ENCODE assay signal across 17 cellular contexts in the genomic region with DNA sequence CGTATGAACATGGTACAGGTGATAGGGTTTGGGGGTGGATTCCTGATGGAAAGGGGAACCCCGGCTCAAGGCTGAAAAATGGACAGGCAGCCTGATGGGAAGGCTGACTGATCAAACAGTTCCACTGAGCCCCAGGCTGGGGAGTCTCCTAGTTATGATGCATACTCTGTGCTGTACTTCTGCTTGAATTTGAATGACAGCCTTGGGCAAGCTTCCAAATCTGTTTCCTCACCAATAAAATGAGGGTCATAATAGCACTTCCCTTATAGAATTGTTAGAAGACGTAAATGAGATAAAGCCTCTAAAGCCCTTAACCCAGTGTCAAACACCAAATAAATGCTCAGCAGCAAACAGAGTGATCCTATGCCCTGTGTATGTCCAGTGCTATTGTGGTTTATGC.
DNase-seq lines count a peak whose midpoint lies in the region; ATAC-seq and TF ChIP-seq lines count a peak whose summit lies in the region.
"Had no signal": no experiment of that assay in that cellular context is flagged by ENCODE, and none has a peak within 500 bp of the region (broad histone marks: within the 10 kb centered on the region; RNA-seq: fewer than 3 reads in every experiment).

No MANE protein-coding gene starts in this region.

- no peak overlapping the region for H3K4me3 Mint-ChIP-seq in activated CD4-positive, alpha-beta memory T cell treated with anti-CD3 and anti-CD28 coated beads, Interleukin-2, amount 10 ng/mL, durations not matched to agents 7 days and 5 days
- H3K4me3 Mint-ChIP-seq: CD4-positive, alpha-beta memory T cell; HFFc6 had no signal

- H3K36me3 Mint-ChIP-seq in activated CD4-positive, alpha-beta memory T cell treated with anti-CD3 and anti-CD28 coated beads, Interleukin-2, amount 10 ng/mL, durations not matched to agents 7 days and 5 days (ENCODE audit: low read depth): no peaks in the 10 kb centered on the region

- no peak for TF ChIP-seq CTCF in epithelial cell of esophagus (IDR thresholded peaks at IDR 0.05; ENCODE audit: insufficient read depth, low read depth, low read length, missing control alignments)
- no peak for TF ChIP-seq CTCF in mammary epithelial cell (conservative IDR thresholded peaks at IDR 0.05 in 1 of 2, IDR thresholded peaks at IDR 0.05 in 1 of 2; ENCODE audit: extremely low read depth in 1 of 2, insufficient read depth in 1 of 2, low read depth in 1 of 2, low read length in 2 of 2)

- no peak overlapping the region for H2BK15ac ChIP-seq in mesenchymal stem cell (ENCODE audit: low read depth, poor library complexity, severe bottlenecking)

- H3K27me3 Mint-ChIP-seq in activated CD4-positive, alpha-beta memory T cell treated with anti-CD3 and anti-CD28 coated beads, Interleukin-2, amount 10 ng/mL, durations not matched to agents 7 days and 5 days: no peaks in the 10 kb centered on the region

- no peak overlapping the region for H3K14ac ChIP-seq in mesenchymal stem cell (ENCODE audit: low read length in 2 of 2)

- no peak overlapping the region for H2AFZ ChIP-seq in mesenchymal stem cell (ENCODE audit: low read depth, low read length)
- no peak overlapping the region for H2AFZ ChIP-seq in mammary epithelial cell (ENCODE audit: low read depth, low read length)

- no peak overlapping the region for H2AK5ac ChIP-seq in mesenchymal stem cell (ENCODE audit: low read length, severe bottlenecking)

- H3K4me3 ChIP-seq in epithelial cell of esophagus (ENCODE audit: low read length) (no peak overlapping the region), mesenchymal stem cell (ENCODE audit: insufficient read depth in 1 of 2, low read depth in 1 of 2, low read length in 2 of 2) (no peak overlapping the region), mammary epithelial cell (replicated peaks in 1 of 3; ENCODE audit: insufficient read depth in 1 of 3, low read depth in 2 of 3, low read length in 3 of 3) (no peak overlapping the region)
- H3K4me3 ChIP-seq: HAP-1 had no signal

- H3K27ac Mint-ChIP-seq in activated CD4-positive, alpha-beta memory T cell treated with anti-CD3 and anti-CD28 coated beads, Interleukin-2, amount 10 ng/mL, durations not matched to agents 7 days and 5 days: no peak overlapping the region
- H3K27ac Mint-ChIP-seq: CD4-positive, alpha-beta memory T cell; HFFc6 had no signal

- H3K27me3 ChIP-seq in mesenchymal stem cell (ENCODE audit: control insufficient read depth in 1 of 2, insufficient read depth in 1 of 2, low read length in 2 of 2) (no peaks in the 10 kb centered on the region), mammary epithelial cell (ENCODE audit: insufficient read depth, low read length) (no peaks in the 10 kb centered on the region)

- DNase-seq in DMS153 (lab: John Stamatoyannopoulos, UW) (peak; percentile 19), DMS153 treated with DMSO at 0.1 percent for 48 hours (lab: John Stamatoyannopoulos, UW; ENCODE audit: unreplicated experiment) (peak; percentile 15), OCI-M1 (lab: John Stamatoyannopoulos, UW) (peak; percentile 79), epithelial cell of esophagus (ENCODE audit: low read depth) (peak; percentile 4), mesenchymal stem cell (no peak), mammary epithelial cell (no peak)
- DNase-seq in activated CD4-positive, alpha-beta memory T cell treated with anti-CD3 and anti-CD28 coated beads, Interleukin-2, amount 10 ng/mL, durations not matched to agents 7 days and 5 days: no peak
- DNase-seq: C1 segment of cervical spinal cord; Calu3; CD4-positive, alpha-beta memory T cell; COR-L47; DMS79 treated with DMSO at 0.1 percent for 48 hours; GF-D8; GOT3; HFFc6 had no signal

- peaks cover 15% of the 10 kb centered on the region for H3K9me3 Mint-ChIP-seq in activated CD4-positive, alpha-beta memory T cell treated with anti-CD3 and anti-CD28 coated beads, Interleukin-2, amount 10 ng/mL, durations not matched to agents 7 days and 5 days

- no peak overlapping the region for H4K8ac ChIP-seq in mesenchymal stem cell (ENCODE audit: low read length)

- H3K36me3 ChIP-seq in mesenchymal stem cell (ENCODE audit: control insufficient read depth in 1 of 2, insufficient read depth in 2 of 2, low read depth in 1 of 2, low read length in 2 of 2) (no peaks in the 10 kb centered on the region), mammary epithelial cell (ENCODE audit: insufficient read depth, low read length) (no peaks in the 10 kb centered on the region)
- H3K36me3 ChIP-seq: HAP-1 had no signal

- H3K4me2 ChIP-seq in mesenchymal stem cell (ENCODE audit: low read length, poor library complexity, severe bottlenecking) (no peak overlapping the region), mammary epithelial cell (ENCODE audit: insufficient read depth, low read depth, low read length) (no peak overlapping the region)

- H3K9ac ChIP-seq in mesenchymal stem cell (ENCODE audit: low read length): no peak overlapping the region
- no peak overlapping the region for H3K9ac ChIP-seq in mammary epithelial cell (ENCODE audit: insufficient read depth, low read length)

- dilution Hi-C loops in mammary epithelial cell (cut with HindIII; ENCODE audit: low sequenced_read_pairs): no loop called here

- no peak overlapping the region for H3K27ac ChIP-seq in mesenchymal stem cell (ENCODE audit: low read length, poor library complexity, severe bottlenecking)
- no peak overlapping the region for H3K27ac ChIP-seq in mammary epithelial cell (ENCODE audit: insufficient read depth, low read depth, low read length)

- H3K4ac ChIP-seq in mesenchymal stem cell (ENCODE audit: low read depth in 1 of 2, low read length in 2 of 2): no peak overlapping the region

- H3K79me1 ChIP-seq in mesenchymal stem cell (replicated peaks; ENCODE audit: low read length, poor library complexity, severe bottlenecking): no peaks in the 10 kb centered on the region

- in situ Hi-C loops in mammary epithelial cell (cut with MboI; ENCODE audit: low sequenced_read_pairs in 2 of 2): no loop called here

- H3K4me1 ChIP-seq in mesenchymal stem cell (ENCODE audit: control insufficient read depth, insufficient read depth, low read depth, low read length) (no peaks in the 10 kb centered on the region), mammary epithelial cell (ENCODE audit: insufficient read depth, low read length) (no peaks in the 10 kb centered on the region)
- H3K4me1 ChIP-seq: HAP-1 had no signal

- WGBS in mesenchymal stem cell: 80% methylated on average over 3 of the region's 3 CpGs
- 22% methylated on average over 3 of the region's 3 CpGs for WGBS in mammary epithelial cell (ENCODE audit: low coverage, missing lambda C conversion rate)

- no peaks in the 10 kb centered on the region for H3K4me1 Mint-ChIP-seq in activated CD4-positive, alpha-beta memory T cell treated with anti-CD3 and anti-CD28 coated beads, Interleukin-2, amount 10 ng/mL, durations not matched to agents 7 days and 5 days
- H3K4me1 Mint-ChIP-seq: CD4-positive, alpha-beta memory T cell had no signal

- POLR2A ChIA-PET in activated CD4-positive, alpha-beta memory T cell treated with anti-CD3 and anti-CD28 coated beads, Interleukin-2, amount 10 ng/mL, durations not matched to agents 7 days and 5 days (lab: Charles Lee): no interaction called here

- no peaks in the 10 kb centered on the region for H4K20me1 ChIP-seq in mammary epithelial cell (ENCODE audit: insufficient read depth, low read length)

- no peak overlapping the region for H4K91ac ChIP-seq in mesenchymal stem cell (ENCODE audit: low read length)

- no peak overlapping the region for H3K23ac ChIP-seq in mesenchymal stem cell (ENCODE audit: low read length in 2 of 2)

- no peak overlapping the region for H2BK120ac ChIP-seq in mesenchymal stem cell (ENCODE audit: low read depth, low read length)

- intact Hi-C loops in mammary epithelial cell (cut with micrococcal nuclease): no loop called here

- no peak overlapping the region for H2BK12ac ChIP-seq in mesenchymal stem cell (ENCODE audit: low read length in 2 of 2)

- no peak for ATAC-seq in GM21786 (IDR thresholded peaks at IDR 0.05; ENCODE audit: unreplicated experiment)

- H3K9me3 ChIP-seq in mesenchymal stem cell (ENCODE audit: control insufficient read depth, low read length) (peaks cover 4% of the 10 kb centered on the region), mammary epithelial cell (replicated peaks; ENCODE audit: insufficient read depth, low read length) (peaks cover 8% of the 10 kb centered on the region)

- no peak overlapping the region for H3K18ac ChIP-seq in mesenchymal stem cell (ENCODE audit: low read depth in 1 of 2, low read length in 2 of 2)

- BruUV-seq in mammary epithelial cell (replicated peaks; lab: Mats Ljungman, UMichigan): no TSS peak

- no peak overlapping the region for H2BK5ac ChIP-seq in mesenchymal stem cell (ENCODE audit: low read depth, low read length, poor library complexity, severe bottlenecking)

- CTCF ChIA-PET in activated CD4-positive, alpha-beta memory T cell treated with anti-CD3 and anti-CD28 coated beads, Interleukin-2, amount 10 ng/mL, durations not matched to agents 7 days and 5 days (lab: Charles Lee): no interaction called here
- CTCF ChIA-PET in mammary epithelial cell (lab: Charles Lee; ENCODE audit: low non-redundant PET): no interaction called here

- no peaks in the 10 kb centered on the region for H3K79me2 ChIP-seq in mammary epithelial cell (ENCODE audit: insufficient read depth, low read length)

Comparison
In these comparisons a context has a peak if more than half of its experiments do, and no peak if none do; other contexts are left out.
1. DNase-seq: peak in DMS153 (single experiment), DMS153 treated with DMSO at 0.1 percent for 48 hours (single experiment), OCI-M1 (single experiment) and epithelial cell of esophagus (single experiment); none in activated CD4-positive, alpha-beta memory T cell treated with anti-CD3 and anti-CD28 coated beads, Interleukin-2, amount 10 ng/mL, durations not matched to agents 7 days and 5 days (single experiment), mesenchymal stem cell (single experiment) and mammary epithelial cell (single experiment).